In genomic region chr7:95155965-95156364, GRCh38 we compare ENCODE assay signal across 21 cellular contexts.
A peak's percentile ranks its signal among the peaks of the same experiment; 100 is the strongest.
DNase-seq lines count a peak whose midpoint lies in the region; ATAC-seq and TF ChIP-seq lines count a peak whose summit lies in the region.
"Had no signal": no experiment of that assay in that cellular context is flagged by ENCODE, and none has a peak within 500 bp of the region (broad histone marks: within the 10 kb centered on the region; RNA-seq: fewer than 3 reads in every experiment).

No MANE protein-coding gene starts in this region.

- no peaks in the 10 kb centered on the region for H3K4me1 Mint-ChIP-seq in H9
- no peaks in the 10 kb centered on the region for H3K4me1 Mint-ChIP-seq in naive thymus-derived CD4-positive, alpha-beta T cell
- H3K4me1 Mint-ChIP-seq: CD4-positive, CD25-positive, alpha-beta regulatory T cell had no signal

- H3K27ac Mint-ChIP-seq in H9, result peak overlapping the region in 2 of 3 experiments; percentile 44 to 49; a peak in 1 of 7 replicates
- H3K27ac Mint-ChIP-seq in naive thymus-derived CD4-positive, alpha-beta T cell, result no peak overlapping the region
- H3K27ac Mint-ChIP-seq: CD4-positive, CD25-positive, alpha-beta regulatory T cell had no signal

- H2BK20ac ChIP-seq in H9 (ENCODE audit: low read depth, low read length, poor library complexity, severe bottlenecking), result no peak overlapping the region

- no peak overlapping the region for H3K27ac ChIP-seq in H9 (ENCODE audit: insufficient read length, low read depth, low read length)
- peak overlapping the region; percentile 64 to 89 (median 72) for H3K27ac ChIP-seq in thyroid gland
- H3K27ac ChIP-seq in naive thymus-derived CD4-positive, alpha-beta T cell (ENCODE audit: low read depth, low read length), result no peak overlapping the region
- H3K27ac ChIP-seq: BLaER1 had no signal

- H3K27me3 Mint-ChIP-seq in H9 (ENCODE audit: low read depth), result no peaks in the 10 kb centered on the region
- peaks cover 0 to 3% (median 0%) of the 10 kb centered on the region in 5 donors for H3K27me3 Mint-ChIP-seq in naive thymus-derived CD4-positive, alpha-beta T cell
- H3K27me3 Mint-ChIP-seq: CD4-positive, CD25-positive, alpha-beta regulatory T cell had no signal

- TF ChIP-seq CTCF in H9 (conservative IDR thresholded peaks at IDR 0.05) (no peak), mucosa of descending colon (IDR thresholded peaks at IDR 0.05) (no peak), thyroid gland (IDR thresholded peaks at IDR 0.05) (no peak)

- no peak overlapping the region for H3K56ac ChIP-seq in H9 (ENCODE audit: insufficient read length, low read depth, low read length)

- H4K5ac ChIP-seq in H9 (ENCODE audit: insufficient read length, low read depth, low read length), result no peak overlapping the region

- no peaks in the 10 kb centered on the region for H3K79me1 ChIP-seq in H9 (ENCODE audit: insufficient read depth, low read depth, low read length, poor library complexity, severe bottlenecking)

- H3T11ph ChIP-seq in H9 (ENCODE audit: low read length), result no peak overlapping the region

- no CpG with 5 or more reads among the region's 5 CpGs for WGBS in H9 (ENCODE audit: extremely low coverage, insufficient read length, low lambda C conversion rate)
- 32 to 62% methylated on average over 4 of the region's 5 CpGs for WGBS in thyroid gland, 2 donors

- no peak overlapping the region for H4K91ac ChIP-seq in H9 (ENCODE audit: insufficient read length, low read depth, low read length)

- no peaks in the 10 kb centered on the region for H3K9me3 Mint-ChIP-seq in H9
- H3K9me3 Mint-ChIP-seq in naive thymus-derived CD4-positive, alpha-beta T cell, result peaks cover 0 to 3% (median 0%) of the 10 kb centered on the region in 11 donors

- CTCF ChIA-PET in naive thymus-derived CD4-positive, alpha-beta T cell (lab: Charles Lee), result no interaction called here

- no peak overlapping the region for H4K8ac ChIP-seq in H9 (replicated peaks; ENCODE audit: insufficient read length, low read depth, low read length)

- H2BK12ac ChIP-seq in H9 (ENCODE audit: insufficient read length, low read depth, low read length), result no peak overlapping the region

- H2AK5ac ChIP-seq in H9 (ENCODE audit: insufficient read length, low read length), result no peak overlapping the region

- H3K36me3 Mint-ChIP-seq in H9 (ENCODE audit: insufficient read depth in 1 of 3, low read depth in 3 of 3), result peaks cover 0 to 4% (median 0%) of the 10 kb centered on the region in 3 experiments; a peak in 1 of 7 replicates
- no peaks in the 10 kb centered on the region for H3K36me3 Mint-ChIP-seq in naive thymus-derived CD4-positive, alpha-beta T cell
- H3K36me3 Mint-ChIP-seq: CD4-positive, CD25-positive, alpha-beta regulatory T cell had no signal

- no peak overlapping the region for H3K18ac ChIP-seq in H9 (ENCODE audit: insufficient read length, low read depth, low read length)

- H2BK5ac ChIP-seq in H9 (ENCODE audit: insufficient read length, low read length), result no peak overlapping the region

- TF ChIP-seq POLR2A in thyroid gland (IDR thresholded peaks at IDR 0.05), result no peak

- no peaks in the 10 kb centered on the region for H4K20me1 ChIP-seq in H9 (ENCODE audit: control insufficient read depth, insufficient read depth, insufficient read length)
- H4K20me1 ChIP-seq: BLaER1 had no signal

- ATAC-seq in mucosa of descending colon (peak; percentile 9), GM18519 (IDR thresholded peaks at IDR 0.05; ENCODE audit: low FRiP score, unreplicated experiment) (no peak)
- ATAC-seq in naive thymus-derived CD4-positive, alpha-beta T cell, result no peak
- ATAC-seq: HCT116, PC-3 had no signal

- H3K4me1 ChIP-seq in H9 (ENCODE audit: insufficient read depth, low read length) (no peaks in the 10 kb centered on the region), mucosa of descending colon (ENCODE audit: low read depth) (no peaks in the 10 kb centered on the region), thyroid gland (peaks cover 9% of the 10 kb centered on the region in 2 donors)
- H3K4me1 ChIP-seq in naive thymus-derived CD4-positive, alpha-beta T cell (ENCODE audit: control insufficient read depth in 2 of 2, insufficient read depth in 2 of 2, low read length in 2 of 2), result no peaks in the 10 kb centered on the region
- H3K4me1 ChIP-seq: BLaER1 had no signal

- no peak overlapping the region for H2AFZ ChIP-seq in H9 (ENCODE audit: low read length)

- no peaks in the 10 kb centered on the region; the same call in 1 of the 2 replicates for H3K79me2 ChIP-seq in H9 (ENCODE audit: insufficient read depth, low read length)

- intact Hi-C loops in mucosa of descending colon (cut with DNase I, micrococcal nuclease) (no loop called here), thyroid gland (cut with DNase I) (no loop called here)
- intact Hi-C loops in naive thymus-derived CD4-positive, alpha-beta T cell (cut with micrococcal nuclease), result no loop called here

- POLR2A ChIA-PET in naive thymus-derived CD4-positive, alpha-beta T cell (lab: Charles Lee), result no interaction called here

- H3K4me3 ChIP-seq in mucosa of descending colon, result no peak overlapping the region
- H3K4me3 ChIP-seq in thyroid gland (replicated peaks in 1 of 3), result no peak overlapping the region
- H3K4me3 ChIP-seq in naive thymus-derived CD4-positive, alpha-beta T cell (ENCODE audit: low read length), result no peak overlapping the region
- H3K4me3 ChIP-seq: BLaER1 had no signal

- no peak overlapping the region for H3K4me2 ChIP-seq in H9 (ENCODE audit: insufficient read depth, insufficient read length, low read length)
- H3K4me2 ChIP-seq: BLaER1 had no signal

- H2BK120ac ChIP-seq in H9 (ENCODE audit: low read depth, low read length, poor library complexity, severe bottlenecking), result no peak overlapping the region

- no peak overlapping the region for H3K4ac ChIP-seq in H9 (ENCODE audit: low read depth, low read length)

- H2BK15ac ChIP-seq in H9 (ENCODE audit: low read depth, low read length), result no peak overlapping the region

- no peak overlapping the region for H3K9ac ChIP-seq in H9 (ENCODE audit: extremely low read depth, insufficient read length, low read length)
- H3K9ac ChIP-seq: BLaER1 had no signal

- DNase-seq in H9 (no peak), cerebellum (ENCODE audit: low spot score) (peak; percentile 24), mucosa of descending colon (no peak), thyroid gland (peak; percentile 93 to 96), dedifferentiated amniotic fluid mesenchymal stem cell (ENCODE audit: extremely low spot score) (no peak)
- no peak for DNase-seq in naive thymus-derived CD4-positive, alpha-beta T cell
- DNase-seq: CD4-positive, CD25-positive, alpha-beta regulatory T cell; DMS53; GDM1; KG1; MM.1S; NCI-H2029 treated with DMSO at 0.1 percent for 48 hours; NCI-H446 treated with DMSO at 0.1 percent for 48 hours; NCI-H526; NCI-H82; NK-92 treated with Interleukin-12 subunit alpha and Interleukin-12 subunit beta, amount 100 ng/mL, for 24 hours; PC-3; SHP77 had no signal

- no peak overlapping the region for H3K23ac ChIP-seq in H9 (ENCODE audit: insufficient read length, low read depth, low read length)

- H3K23me2 ChIP-seq in H9 (ENCODE audit: insufficient read length, low read depth, low read length, poor library complexity, severe bottlenecking), result no peaks in the 10 kb centered on the region

- H3K36me3 ChIP-seq in mucosa of descending colon (ENCODE audit: low read depth) (no peaks in the 10 kb centered on the region), thyroid gland (no peaks in the 10 kb centered on the region)
- no peaks in the 10 kb centered on the region for H3K36me3 ChIP-seq in naive thymus-derived CD4-positive, alpha-beta T cell (ENCODE audit: control insufficient read depth in 2 of 3, insufficient read depth in 3 of 3, low read length in 3 of 3)
- H3K36me3 ChIP-seq: BLaER1 had no signal

- H3K27me3 ChIP-seq in H9 (ENCODE audit: insufficient read depth, low read length) (no peaks in the 10 kb centered on the region), thyroid gland (no peaks in the 10 kb centered on the region)
- no peaks in the 10 kb centered on the region for H3K27me3 ChIP-seq in naive thymus-derived CD4-positive, alpha-beta T cell (ENCODE audit: control insufficient read depth in 2 of 2, insufficient read depth in 2 of 2, low read length in 2 of 2)
- H3K27me3 ChIP-seq: BLaER1 had no signal

- no peak overlapping the region; the same call in 1 of the 2 replicates for H3K14ac ChIP-seq in H9 (ENCODE audit: insufficient read depth, low read length)

- no peak overlapping the region for H3K4me3 Mint-ChIP-seq in H9
- H3K4me3 Mint-ChIP-seq in naive thymus-derived CD4-positive, alpha-beta T cell, result no peak overlapping the region
- H3K4me3 Mint-ChIP-seq: CD4-positive, CD25-positive, alpha-beta regulatory T cell had no signal

- H3K9me3 ChIP-seq in H9 (ENCODE audit: control insufficient read depth, low read depth, low read length) (no peaks in the 10 kb centered on the region), mucosa of descending colon (no peaks in the 10 kb centered on the region), thyroid gland (no peaks in the 10 kb centered on the region)
- H3K9me3 ChIP-seq in naive thymus-derived CD4-positive, alpha-beta T cell (ENCODE audit: control insufficient read depth in 2 of 3, low read length in 3 of 3), result no peaks in the 10 kb centered on the region

Comparison
In these comparisons a context has a peak if more than half of its experiments do, and no peak if none do; other contexts are left out.
1. DNase-seq: peak in cerebellum (single experiment) and thyroid gland (2 of 2); none in H9 (single experiment), mucosa of descending colon (0 of 3), dedifferentiated amniotic fluid mesenchymal stem cell (single experiment) and naive thymus-derived CD4-positive, alpha-beta T cell (0 of 9).
2. H3K27ac ChIP-seq: peak in thyroid gland (3 of 3); none in H9 (single experiment) and naive thymus-derived CD4-positive, alpha-beta T cell (single experiment).
3. H3K27ac Mint-ChIP-seq: peak in H9 (2 of 3); none in naive thymus-derived CD4-positive, alpha-beta T cell (0 of 9).